39 cellular contexts compared by ENCODE assay signal in genomic region chr13:45909089-45909488, GRCh38. TPM values are rescaled to one million over a fixed set of nuclear protein-coding genes. Genes with fewer than 3 reads are reported as not detected.
"Had no signal": no experiment of that assay in that cellular context is flagged by ENCODE, and none has a peak within 500 bp of the region (broad histone marks: within the 10 kb centered on the region; RNA-seq: fewer than 3 reads in every experiment).

No MANE protein-coding gene starts in this region.

- H3K4me3 ChIP-seq: adrenal gland, ascending aorta, body of pancreas, breast epithelium, cardiac muscle cell had no signal

- ATAC-seq: activated naive CD4-positive, alpha-beta T cell treated with anti-CD3 and anti-CD28 coated beads, Interleukin-2, amount 50 U/mL, for 72 hours; activated naive CD8-positive, alpha-beta T cell treated with anti-CD3 and anti-CD28 coated beads, Interleukin-2, amount 50 U/mL, for 24 hours; activated T-cell treated with anti-CD3 and anti-CD28 coated beads, Interleukin-2, amount 50 U/mL, for 4 hours; activated T-cell treated with anti-CD3 and anti-CD28 coated beads, Interleukin-2, amount 50 U/mL, for 72 hours; activated T-helper 17 cell treated with anti-CD3 and anti-CD28 coated beads, Interleukin-2, amount 50 U/mL, for 72 hours; body of pancreas had no signal

- H3K27me3 ChIP-seq: adrenal gland, ascending aorta, body of pancreas, brain microvascular endothelial cell, breast epithelium, cardiac muscle cell had no signal

- H3K36me3 ChIP-seq: adrenal gland, ascending aorta, brain microvascular endothelial cell, breast epithelium, cardiac muscle cell had no signal

- H3K4me1 ChIP-seq: adrenal gland, ascending aorta, body of pancreas, breast epithelium had no signal

- H3K9me3 ChIP-seq: adrenal gland, ascending aorta, body of pancreas had no signal

- H3K9me3 Mint-ChIP-seq: activated naive CD4-positive, alpha-beta T cell treated with anti-CD3 and anti-CD28 coated beads for 36 hours; activated naive CD4-positive, alpha-beta T cell treated with anti-CD3 and anti-CD28 coated beads, Interleukin-2, amount 10 ng/mL, durations not matched to agents 7 days and 5 days; activated naive CD4-positive, alpha-beta T cell treated with anti-CD3 and anti-CD28 coated beads, Interleukin-2, amount 50 U/mL, for 24 hours; activated naive CD4-positive, alpha-beta T cell treated with anti-CD3 and anti-CD28 coated beads, Interleukin-2, amount 50 U/mL, for 72 hours; activated naive CD8-positive, alpha-beta T cell treated with anti-CD3 and anti-CD28 coated beads for 36 hours; activated naive CD8-positive, alpha-beta T cell treated with anti-CD3 and anti-CD28 coated beads, Interleukin-2, amount 10 ng/mL, durations not matched to agents 7 days and 5 days; activated naive CD8-positive, alpha-beta T cell treated with anti-CD3 and anti-CD28 coated beads, Interleukin-2, amount 50 U/mL, for 24 hours; activated T-cell treated with anti-CD3 and anti-CD28 coated beads, Interleukin-2, amount 50 U/mL, for 24 hours; activated T-cell treated with anti-CD3 and anti-CD28 coated beads, Interleukin-2, amount 50 U/mL, for 4 hours; activated T-cell treated with anti-CD3 and anti-CD28 coated beads, Interleukin-2, amount 50 U/mL, for 72 hours; activated T-helper 1 cell treated with anti-CD3 and anti-CD28 coated beads, Interleukin-12 subunit alpha, Interleukin-12 subunit beta, Interleukin-2, Interleukin-4 antibody, amounts not matched to agents 30 ng/mL and 10 ng/mL and 1 ng/mL, durations not matched to agents 14 hours and 24 hours and 36 hours; activated T-helper 17 cell treated with anti-CD3 and anti-CD28 coated beads, Interleukin-2, amount 50 U/mL, for 72 hours; activated T-helper 2 cell treated with anti-CD3 and anti-CD28 coated beads, Interferon-gamma antibody, Interleukin-2, Interleukin-4, amounts not matched to agents 10 μg/mL and 5 μg/mL and 100 μg/mL, durations not matched to agents 14 hours and 24 hours and 36 hours; central memory CD8-positive, alpha-beta T cell had no signal

- H3K36me3 Mint-ChIP-seq: activated naive CD4-positive, alpha-beta T cell treated with anti-CD3 and anti-CD28 coated beads, Interleukin-2, amount 10 ng/mL, durations not matched to agents 7 days and 5 days; activated naive CD4-positive, alpha-beta T cell treated with anti-CD3 and anti-CD28 coated beads, Interleukin-2, amount 50 U/mL, for 24 hours; activated naive CD4-positive, alpha-beta T cell treated with anti-CD3 and anti-CD28 coated beads, Interleukin-2, amount 50 U/mL, for 72 hours; activated naive CD8-positive, alpha-beta T cell; activated naive CD8-positive, alpha-beta T cell treated with anti-CD3 and anti-CD28 coated beads for 36 hours; activated naive CD8-positive, alpha-beta T cell treated with anti-CD3 and anti-CD28 coated beads, Interleukin-2, amount 10 ng/mL, durations not matched to agents 7 days and 5 days; brain had no signal

- H3K27ac ChIP-seq: adrenal gland, ascending aorta, body of pancreas, brain microvascular endothelial cell, breast epithelium, cardiac muscle cell had no signal

- DNase-seq: activated effector memory CD4-positive, alpha-beta T cell treated with anti-CD3 and anti-CD28 coated beads, Interleukin-2, amount 50 U/mL, for 16 hours; activated effector memory CD4-positive, alpha-beta T cell treated with Interleukin-2 at 50 U/mL for 16 hours; activated gamma-delta T cell; activated gamma-delta T cell treated with Interleukin-2 at 50 U/mL for 16 hours; activated naive CD4-positive, alpha-beta T cell; activated naive CD4-positive, alpha-beta T cell treated with anti-CD3 and anti-CD28 coated beads for 36 hours; activated naive CD4-positive, alpha-beta T cell treated with anti-CD3 and anti-CD28 coated beads, Interleukin-2, amount 10 ng/mL, durations not matched to agents 7 days and 5 days; activated naive CD4-positive, alpha-beta T cell treated with anti-CD3 and anti-CD28 coated beads, Interleukin-2, amount 50 U/mL, for 16 hours; activated naive CD4-positive, alpha-beta T cell treated with Interleukin-2 at 50 U/mL for 16 hours; activated naive CD8-positive, alpha-beta T cell treated with anti-CD3 and anti-CD28 coated beads for 36 hours; activated naive CD8-positive, alpha-beta T cell treated with anti-CD3 and anti-CD28 coated beads, Interleukin-2, amount 10 ng/mL, durations not matched to agents 7 days and 5 days; activated naive CD8-positive, alpha-beta T cell treated with anti-CD3 and anti-CD28 coated beads, Interleukin-2, amount 50 U/mL, for 24 hours; activated T-cell treated with anti-CD3 and anti-CD28 coated beads for 4 hours; activated T-cell treated with anti-CD3 and anti-CD28 coated beads, Interleukin-2, amount 50 U/mL, for 1 hour; activated T-cell treated with anti-CD3 and anti-CD28 coated beads, Interleukin-2, amount 50 U/mL, for 24 hours; activated T-cell treated with anti-CD3 and anti-CD28 coated beads, Interleukin-2, amount 50 U/mL, for 4 hours; activated T-cell treated with anti-CD3 and anti-CD28 coated beads, Interleukin-2, amount 50 U/mL, for 48 hours; activated T-cell treated with anti-CD3 and anti-CD28 coated beads, Interleukin-2, amount 50 U/mL, for 72 hours; adrenal gland; amniotic stem cell; aorta; body of pancreas; brain microvascular endothelial cell; central memory CD4-positive, alpha-beta T cell; cerebellar nuclear complex had no signal

- H3K4me3 Mint-ChIP-seq: activated naive CD4-positive, alpha-beta T cell treated with anti-CD3 and anti-CD28 coated beads for 36 hours; activated naive CD4-positive, alpha-beta T cell treated with anti-CD3 and anti-CD28 coated beads, Interleukin-2, amount 10 ng/mL, durations not matched to agents 7 days and 5 days; activated naive CD4-positive, alpha-beta T cell treated with anti-CD3 and anti-CD28 coated beads, Interleukin-2, amount 50 U/mL, for 24 hours; activated naive CD8-positive, alpha-beta T cell; activated naive CD8-positive, alpha-beta T cell treated with anti-CD3 and anti-CD28 coated beads for 36 hours; activated naive CD8-positive, alpha-beta T cell treated with anti-CD3 and anti-CD28 coated beads, Interleukin-2, amount 10 ng/mL, durations not matched to agents 7 days and 5 days; activated naive CD8-positive, alpha-beta T cell treated with anti-CD3 and anti-CD28 coated beads, Interleukin-2, amount 50 U/mL, for 24 hours; activated T-cell treated with anti-CD3 and anti-CD28 coated beads, Interleukin-2, amount 50 U/mL, for 24 hours; activated T-cell treated with anti-CD3 and anti-CD28 coated beads, Interleukin-2, amount 50 U/mL, for 4 hours; activated T-cell treated with anti-CD3 and anti-CD28 coated beads, Interleukin-2, amount 50 U/mL, for 72 hours; activated T-helper 1 cell treated with anti-CD3 and anti-CD28 coated beads, Interleukin-12 subunit alpha, Interleukin-12 subunit beta, Interleukin-2, Interleukin-4 antibody, amounts not matched to agents 30 ng/mL and 10 ng/mL and 1 ng/mL, durations not matched to agents 14 hours and 24 hours and 36 hours; activated T-helper 17 cell treated with anti-CD3 and anti-CD28 coated beads, Interleukin-2, amount 50 U/mL, for 72 hours; brain; central memory CD8-positive, alpha-beta T cell had no signal

- H3K27me3 Mint-ChIP-seq: activated naive CD4-positive, alpha-beta T cell treated with anti-CD3 and anti-CD28 coated beads, Interleukin-2, amount 50 U/mL, for 24 hours; activated naive CD8-positive, alpha-beta T cell; activated naive CD8-positive, alpha-beta T cell treated with anti-CD3 and anti-CD28 coated beads for 36 hours; activated naive CD8-positive, alpha-beta T cell treated with anti-CD3 and anti-CD28 coated beads, Interleukin-2, amount 10 ng/mL, durations not matched to agents 7 days and 5 days; activated naive CD8-positive, alpha-beta T cell treated with anti-CD3 and anti-CD28 coated beads, Interleukin-2, amount 50 U/mL, for 24 hours; activated T-cell treated with anti-CD3 and anti-CD28 coated beads, Interleukin-2, amount 50 U/mL, for 24 hours had no signal

- H3K27ac Mint-ChIP-seq: activated naive CD4-positive, alpha-beta T cell treated with anti-CD3 and anti-CD28 coated beads for 36 hours; activated naive CD4-positive, alpha-beta T cell treated with anti-CD3 and anti-CD28 coated beads, Interleukin-2, amount 10 ng/mL, durations not matched to agents 7 days and 5 days; activated naive CD4-positive, alpha-beta T cell treated with anti-CD3 and anti-CD28 coated beads, Interleukin-2, amount 50 U/mL, for 24 hours; activated naive CD4-positive, alpha-beta T cell treated with anti-CD3 and anti-CD28 coated beads, Interleukin-2, amount 50 U/mL, for 72 hours; activated naive CD8-positive, alpha-beta T cell; activated naive CD8-positive, alpha-beta T cell treated with anti-CD3 and anti-CD28 coated beads for 36 hours; activated naive CD8-positive, alpha-beta T cell treated with anti-CD3 and anti-CD28 coated beads, Interleukin-2, amount 10 ng/mL, durations not matched to agents 7 days and 5 days; activated naive CD8-positive, alpha-beta T cell treated with anti-CD3 and anti-CD28 coated beads, Interleukin-2, amount 50 U/mL, for 24 hours; activated T-cell treated with anti-CD3 and anti-CD28 coated beads, Interleukin-2, amount 50 U/mL, for 24 hours; activated T-cell treated with anti-CD3 and anti-CD28 coated beads, Interleukin-2, amount 50 U/mL, for 72 hours; activated T-helper 1 cell treated with anti-CD3 and anti-CD28 coated beads, Interleukin-12 subunit alpha, Interleukin-12 subunit beta, Interleukin-2, Interleukin-4 antibody, amounts not matched to agents 30 ng/mL and 10 ng/mL and 1 ng/mL, durations not matched to agents 14 hours and 24 hours and 36 hours; activated T-helper 17 cell treated with anti-CD3 and anti-CD28 coated beads, Interleukin-2, amount 50 U/mL, for 72 hours; activated T-helper 2 cell treated with anti-CD3 and anti-CD28 coated beads, Interferon-gamma antibody, Interleukin-2, Interleukin-4, amounts not matched to agents 10 μg/mL and 5 μg/mL and 100 μg/mL, durations not matched to agents 14 hours and 24 hours and 36 hours had no signal

- H3K4me1 Mint-ChIP-seq: activated naive CD4-positive, alpha-beta T cell treated with anti-CD3 and anti-CD28 coated beads, Interleukin-2, amount 10 ng/mL, durations not matched to agents 7 days and 5 days; activated naive CD4-positive, alpha-beta T cell treated with anti-CD3 and anti-CD28 coated beads, Interleukin-2, amount 50 U/mL, for 24 hours; activated naive CD8-positive, alpha-beta T cell treated with anti-CD3 and anti-CD28 coated beads for 36 hours; activated naive CD8-positive, alpha-beta T cell treated with anti-CD3 and anti-CD28 coated beads, Interleukin-2, amount 10 ng/mL, durations not matched to agents 7 days and 5 days; activated naive CD8-positive, alpha-beta T cell treated with anti-CD3 and anti-CD28 coated beads, Interleukin-2, amount 50 U/mL, for 24 hours; activated T-helper 17 cell treated with anti-CD3 and anti-CD28 coated beads, Interleukin-2, amount 50 U/mL, for 72 hours; central memory CD8-positive, alpha-beta T cell had no signal

RNA-seq across cellular contexts. Expression of gene SIAH3, which starts 57.5 kb away (rescaled TPM):
- total RNA-seq: ascending aorta, bronchial epithelial cell, cardiac septum had no signal
- polyA plus RNA-seq: adipose tissue had no signal
